ENCODE assay signal across 8 cellular contexts in genomic region chr1:60989745-60990718, GRCh38.
DNase-seq lines count a peak whose midpoint lies in the region; ATAC-seq and TF ChIP-seq lines count a peak whose summit lies in the region.

No MANE protein-coding gene starts in this region.

- intact Hi-C loops in naive thymus-derived CD4-positive, alpha-beta T cell (cut with micrococcal nuclease) = loop anchor here in 1 of 2 donors (10.0 kb wide), 1 partner anchor 655 kb away; no protein-coding TSS in a partner anchor
- intact Hi-C loops in activated CD4-positive, alpha-beta T cell treated with anti-CD3 and anti-CD28 coated beads for 36 hours (cut with DNase I, micrococcal nuclease) = no loop called here

- no peak overlapping the region for H3K4me3 ChIP-seq in naive thymus-derived CD4-positive, alpha-beta T cell (ENCODE audit: low read length)

- no peak overlapping the region for H3K27ac Mint-ChIP-seq in WTC11
- H3K27ac Mint-ChIP-seq in naive thymus-derived CD4-positive, alpha-beta T cell = no peak overlapping the region
- no peak overlapping the region for H3K27ac Mint-ChIP-seq in activated CD4-positive, alpha-beta T cell treated with anti-CD3 and anti-CD28 coated beads for 36 hours

- H3K36me3 ChIP-seq in naive thymus-derived CD4-positive, alpha-beta T cell (ENCODE audit: control insufficient read depth in 2 of 3, insufficient read depth in 3 of 3, low read length in 3 of 3) = no peaks in the 10 kb centered on the region

- no peaks in the 10 kb centered on the region for H3K27me3 ChIP-seq in foreskin keratinocyte
- no peaks in the 10 kb centered on the region for H3K27me3 ChIP-seq in naive thymus-derived CD4-positive, alpha-beta T cell (ENCODE audit: control insufficient read depth in 2 of 2, insufficient read depth in 2 of 2, low read length in 2 of 2)

- no peak for TF ChIP-seq CTCF in WTC11 (IDR thresholded peaks at IDR 0.05)
- no peak for TF ChIP-seq CTCF in foreskin keratinocyte (conservative IDR thresholded peaks at IDR 0.05)

- ATAC-seq in WTC11 = peak; percentile 41
- peak; percentile 55 for ATAC-seq in foreskin keratinocyte
- no peak for ATAC-seq in naive thymus-derived CD4-positive, alpha-beta T cell
- no peak for ATAC-seq in activated CD4-positive, alpha-beta T cell treated with anti-CD3 and anti-CD28 coated beads for 36 hours
- no peak for ATAC-seq in HG03108 (IDR thresholded peaks at IDR 0.05; ENCODE audit: unreplicated experiment)

- no peak overlapping the region for H3K27ac ChIP-seq in foreskin keratinocyte
- H3K27ac ChIP-seq in naive thymus-derived CD4-positive, alpha-beta T cell (ENCODE audit: low read depth, low read length) = no peak overlapping the region

- peaks cover 24% of the 10 kb centered on the region for H3K4me1 Mint-ChIP-seq in WTC11
- H3K4me1 Mint-ChIP-seq in naive thymus-derived CD4-positive, alpha-beta T cell = no peaks in the 10 kb centered on the region
- H3K4me1 Mint-ChIP-seq in activated CD4-positive, alpha-beta T cell treated with anti-CD3 and anti-CD28 coated beads for 36 hours = no peaks in the 10 kb centered on the region

- POLR2A ChIA-PET in WTC11 (lab: Charles Lee) = no interaction called here
- POLR2A ChIA-PET in naive thymus-derived CD4-positive, alpha-beta T cell (lab: Charles Lee) = no interaction called here
- POLR2A ChIA-PET in activated CD4-positive, alpha-beta T cell treated with anti-CD3 and anti-CD28 coated beads for 36 hours (lab: Charles Lee) = no interaction called here

- H3K4me3 Mint-ChIP-seq in WTC11 = no peak overlapping the region
- H3K4me3 Mint-ChIP-seq in naive thymus-derived CD4-positive, alpha-beta T cell = no peak overlapping the region
- H3K4me3 Mint-ChIP-seq in activated CD4-positive, alpha-beta T cell treated with anti-CD3 and anti-CD28 coated beads for 36 hours = no peak overlapping the region

- H3K9me3 Mint-ChIP-seq in WTC11 = no peaks in the 10 kb centered on the region
- H3K9me3 Mint-ChIP-seq in naive thymus-derived CD4-positive, alpha-beta T cell = peaks cover 0 to 2% (median 0%) of the 10 kb centered on the region in 11 donors
- no peaks in the 10 kb centered on the region for H3K9me3 Mint-ChIP-seq in activated CD4-positive, alpha-beta T cell treated with anti-CD3 and anti-CD28 coated beads for 36 hours (ENCODE audit: low read depth)

- no peaks in the 10 kb centered on the region for H3K36me3 Mint-ChIP-seq in WTC11
- H3K36me3 Mint-ChIP-seq in naive thymus-derived CD4-positive, alpha-beta T cell = no peaks in the 10 kb centered on the region
- H3K36me3 Mint-ChIP-seq in activated CD4-positive, alpha-beta T cell treated with anti-CD3 and anti-CD28 coated beads for 36 hours (ENCODE audit: low read depth) = no peaks in the 10 kb centered on the region

- H3K27me3 Mint-ChIP-seq in WTC11 (ENCODE audit: low read depth) = no peaks in the 10 kb centered on the region; the same call in 1 of the 2 replicates
- peaks cover 0 to 10% (median 0%) of the 10 kb centered on the region in 5 donors for H3K27me3 Mint-ChIP-seq in naive thymus-derived CD4-positive, alpha-beta T cell
- peaks cover 3% of the 10 kb centered on the region for H3K27me3 Mint-ChIP-seq in activated CD4-positive, alpha-beta T cell treated with anti-CD3 and anti-CD28 coated beads for 36 hours

- H3K9me3 ChIP-seq in naive thymus-derived CD4-positive, alpha-beta T cell (ENCODE audit: control insufficient read depth in 2 of 3, low read length in 3 of 3) = no peaks in the 10 kb centered on the region

- H3K4me1 ChIP-seq in foreskin keratinocyte = peaks cover 4% of the 10 kb centered on the region
- no peaks in the 10 kb centered on the region for H3K4me1 ChIP-seq in naive thymus-derived CD4-positive, alpha-beta T cell (ENCODE audit: control insufficient read depth in 2 of 2, insufficient read depth in 2 of 2, low read length in 2 of 2)

- peak; percentile 89 for DNase-seq in EL
- no peak for DNase-seq in WTC11 (ENCODE audit: low spot score)
- DNase-seq in foreskin keratinocyte = peak in 1 of 2 donors; percentile 61
- DNase-seq in pulmonary artery endothelial cell (ENCODE audit: low read depth, low spot score) = peak; percentile 60
- no peak for DNase-seq in naive thymus-derived CD4-positive, alpha-beta T cell
- no peak for DNase-seq in activated CD4-positive, alpha-beta T cell treated with anti-CD3 and anti-CD28 coated beads for 36 hours
- DNase-seq in NCI-H510A (lab: John Stamatoyannopoulos, UW) = no peak

- CTCF ChIA-PET in WTC11 (lab: Charles Lee) = interaction anchor here (1.4 to 1.7 kb wide), 3 partner anchors 15 to 53 kb away, joined by 3 to 4 read pairs (median 4); no protein-coding TSS in a partner anchor
- CTCF ChIA-PET in naive thymus-derived CD4-positive, alpha-beta T cell (lab: Charles Lee) = interaction anchor here (0.6 kb wide), 1 partner anchor 383 kb away, joined by 3 read pairs; no protein-coding TSS in a partner anchor
- CTCF ChIA-PET in activated CD4-positive, alpha-beta T cell treated with anti-CD3 and anti-CD28 coated beads for 36 hours (lab: Charles Lee) = interaction anchor here (1.4 to 2.3 kb wide), 3 partner anchors 9 to 599 kb away, joined by 3 to 5 read pairs (median 5); no protein-coding TSS in a partner anchor

TF ChIP-seq in WTC11, 78 proteins besides CTCF, POLR2A, EP300 and RAD21:
- TF ChIP-seq, protein P1, sequence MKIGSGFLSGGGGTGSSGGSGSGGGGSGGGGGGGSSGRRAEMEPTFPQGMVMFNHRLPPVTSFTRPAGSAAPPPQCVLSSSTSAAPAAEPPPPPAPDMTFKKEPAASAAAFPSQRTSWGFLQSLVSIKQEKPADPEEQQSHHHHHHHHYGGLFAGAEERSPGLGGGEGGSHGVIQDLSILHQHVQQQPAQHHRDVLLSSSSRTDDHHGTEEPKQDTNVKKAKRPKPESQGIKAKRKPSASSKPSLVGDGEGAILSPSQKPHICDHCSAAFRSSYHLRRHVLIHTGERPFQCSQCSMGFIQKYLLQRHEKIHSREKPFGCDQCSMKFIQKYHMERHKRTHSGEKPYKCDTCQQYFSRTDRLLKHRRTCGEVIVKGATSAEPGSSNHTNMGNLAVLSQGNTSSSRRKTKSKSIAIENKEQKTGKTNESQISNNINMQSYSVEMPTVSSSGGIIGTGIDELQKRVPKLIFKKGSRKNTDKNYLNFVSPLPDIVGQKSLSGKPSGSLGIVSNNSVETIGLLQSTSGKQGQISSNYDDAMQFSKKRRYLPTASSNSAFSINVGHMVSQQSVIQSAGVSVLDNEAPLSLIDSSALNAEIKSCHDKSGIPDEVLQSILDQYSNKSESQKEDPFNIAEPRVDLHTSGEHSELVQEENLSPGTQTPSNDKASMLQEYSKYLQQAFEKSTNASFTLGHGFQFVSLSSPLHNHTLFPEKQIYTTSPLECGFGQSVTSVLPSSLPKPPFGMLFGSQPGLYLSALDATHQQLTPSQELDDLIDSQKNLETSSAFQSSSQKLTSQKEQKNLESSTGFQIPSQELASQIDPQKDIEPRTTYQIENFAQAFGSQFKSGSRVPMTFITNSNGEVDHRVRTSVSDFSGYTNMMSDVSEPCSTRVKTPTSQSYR (CRISPR knock-in tag; IDR thresholded peaks at IDR 0.05) = no peak
- TF ChIP-seq, protein P2, sequence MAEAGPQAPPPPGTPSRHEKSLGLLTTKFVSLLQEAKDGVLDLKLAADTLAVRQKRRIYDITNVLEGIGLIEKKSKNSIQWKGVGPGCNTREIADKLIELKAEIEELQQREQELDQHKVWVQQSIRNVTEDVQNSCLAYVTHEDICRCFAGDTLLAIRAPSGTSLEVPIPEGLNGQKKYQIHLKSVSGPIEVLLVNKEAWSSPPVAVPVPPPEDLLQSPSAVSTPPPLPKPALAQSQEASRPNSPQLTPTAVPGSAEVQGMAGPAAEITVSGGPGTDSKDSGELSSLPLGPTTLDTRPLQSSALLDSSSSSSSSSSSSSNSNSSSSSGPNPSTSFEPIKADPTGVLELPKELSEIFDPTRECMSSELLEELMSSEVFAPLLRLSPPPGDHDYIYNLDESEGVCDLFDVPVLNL (CRISPR knock-in tag; IDR thresholded peaks at IDR 0.05; ENCODE audit: borderline replicate concordance, low read depth) = no peak
TF ChIP-seq in WTC11: peak in this region for 0.

Comparison
In these comparisons a context has a peak if more than half of its experiments do, and no peak if none do; other contexts are left out.
1. DNase-seq: peak in EL (single experiment) and pulmonary artery endothelial cell (single experiment); none in WTC11 (single experiment), naive thymus-derived CD4-positive, alpha-beta T cell (0 of 9), activated CD4-positive, alpha-beta T cell treated with anti-CD3 and anti-CD28 coated beads for 36 hours (single experiment) and NCI-H510A (single experiment).
2. ATAC-seq: peak in WTC11 (single experiment) and foreskin keratinocyte (single experiment); none in naive thymus-derived CD4-positive, alpha-beta T cell (single experiment), activated CD4-positive, alpha-beta T cell treated with anti-CD3 and anti-CD28 coated beads for 36 hours (single experiment) and HG03108 (single experiment).